ENCODE assay signal across 8 cellular contexts in genomic region chr11:70007796-70008195, GRCh38.
"Had no signal": no experiment of that assay in that cellular context is flagged by ENCODE, and none has a peak within 500 bp of the region (broad histone marks: within the 10 kb centered on the region; RNA-seq: fewer than 3 reads in every experiment).

No MANE protein-coding gene starts in this region.

- H3K4me2 ChIP-seq: GM23338 had no signal

- H3K27me3 Mint-ChIP-seq: IgD-negative memory B cell had no signal

- FAIRE-seq: H1, H54, HTR-8/SVneo had no signal

- H3K9me3 Mint-ChIP-seq: GM23338, H9, IgD-negative memory B cell had no signal

- H3K36me3 Mint-ChIP-seq: IgD-negative memory B cell had no signal

- H3K27ac Mint-ChIP-seq: GM23338, H9, IgD-negative memory B cell had no signal

- H3K4me3 Mint-ChIP-seq: GM23338, H9, IgD-negative memory B cell had no signal

- ATAC-seq: GM23338 had no signal

- DNase-seq: H9, HCEC 1CT, KG1 had no signal

- H3K4me3 ChIP-seq: GM23338 had no signal

- H2AFZ ChIP-seq: GM23338 had no signal

- H3K4me1 Mint-ChIP-seq: GM23338 had no signal
